Comparison of ENCODE assay signal across 9 cellular contexts in genomic region chr11:96207459-96208449, GRCh38.
DNase-seq lines count a peak whose midpoint lies in the region; ATAC-seq, FAIRE-seq and TF ChIP-seq lines count a peak whose summit lies in the region.
"Had no signal": no experiment of that assay in that cellular context is flagged by ENCODE, and none has a peak within 500 bp of the region (broad histone marks: within the 10 kb centered on the region; RNA-seq: fewer than 3 reads in every experiment).

No MANE protein-coding gene starts in this region.

- H3K36me3 ChIP-seq in GM12878 (ENCODE audit: control insufficient read depth in 2 of 2, insufficient read depth in 2 of 2, low read length in 1 of 2), result peaks cover 0 to 2% of the 10 kb centered on the region in 2 experiments; a peak in 1 of 4 replicates

- TF ChIP-seq CTCF in GM12878 (IDR thresholded peaks at IDR 0.05 in 2 of 3, conservative IDR thresholded peaks at IDR 0.05 in 1 of 3; ENCODE audit: control insufficient read depth in 2 of 3, extremely low read depth in 1 of 3, insufficient read depth in 1 of 3, low read depth in 3 of 3, low read length in 3 of 3), result no peak
- no peak for TF ChIP-seq CTCF in natural killer cell (IDR thresholded peaks at IDR 0.05)

- intact Hi-C loops in GM12878 (cut with micrococcal nuclease; ENCODE audit: unreplicated experiment), result no loop called here
- intact Hi-C loops in natural killer cell (cut with micrococcal nuclease), result loop anchor here (5.0 kb wide), 1 partner anchor 130 kb away; no protein-coding TSS in a partner anchor

- no peak overlapping the region for H3K9ac ChIP-seq in GM12878 (ENCODE audit: control insufficient read depth, insufficient read depth, low read length)

- POLR2A ChIA-PET in GM12878 (lab: Charles Lee), result interaction anchor here (0.9 kb wide), 1 partner anchor 13 kb away, joined by 5 read pairs; no protein-coding TSS in a partner anchor

- no peaks in the 10 kb centered on the region for H3K27me3 ChIP-seq in GM12878 (replicated peaks in 1 of 2; ENCODE audit: control insufficient read depth in 2 of 2, insufficient read depth in 2 of 2, low read length in 1 of 2)

- peaks cover 7% of the 10 kb centered on the region for H3K79me2 ChIP-seq in GM12878 (ENCODE audit: control insufficient read depth, insufficient read depth, low read length)

- DNase-seq in DMS153 (lab: John Stamatoyannopoulos, UW) (peak; percentile 58), Kasumi-1 (lab: John Stamatoyannopoulos, UW) (peak; percentile 37 to 55), GM12878 (ENCODE audit: low read depth, low spot score) (no peak), natural killer cell (no peak), epidermal melanocyte (ENCODE audit: insufficient read length, low spot score) (no peak), NCI-H1105 (lab: John Stamatoyannopoulos, UW) (no peak)

- H3K4me2 ChIP-seq in GM12878 (ENCODE audit: control insufficient read depth, insufficient read depth), result no peak overlapping the region

- no peaks in the 10 kb centered on the region for H4K20me1 ChIP-seq in GM12878 (ENCODE audit: control insufficient read depth, insufficient read depth)

- no peak overlapping the region for H2AFZ ChIP-seq in GM12878 (ENCODE audit: control insufficient read depth, low read depth, low read length)

- FAIRE-seq in GM12878 (lab: Jason Lieb, UNC), result peak; percentile 78
- FAIRE-seq: H1 had no signal

- RAD21 ChIA-PET in GM12878 (lab: Charles Lee; ENCODE audit: unreplicated experiment), result interaction anchor here (1.0 kb wide), 2 partner anchors 9 to 134 kb away, joined by 3 read pairs; no protein-coding TSS in a partner anchor

- ATAC-seq in GM12878, result peak; percentile 48
- peak; percentile 19 to 45 (median 36) for ATAC-seq in natural killer cell
- no peak for ATAC-seq in HG02870 (IDR thresholded peaks at IDR 0.05; ENCODE audit: unreplicated experiment)
- no peak for ATAC-seq in HG03457 (IDR thresholded peaks at IDR 0.05; ENCODE audit: unreplicated experiment)

- TF ChIP-seq EP300 in GM12878 (IDR thresholded peaks at IDR 0.05; ENCODE audit: borderline replicate concordance in 1 of 2, control insufficient read depth in 1 of 2, low read depth in 2 of 2, low read length in 2 of 2), result no peak

- no peak overlapping the region for H3K27ac ChIP-seq in GM12878 (ENCODE audit: control insufficient read depth, insufficient read depth)

- in situ Hi-C loops in GM12878 (cut with MboI), result no loop called here

- no peak for TF ChIP-seq RAD21 in GM12878 (IDR thresholded peaks at IDR 0.05; ENCODE audit: insufficient read depth, low read depth, low read length)

- no peak overlapping the region for H3K4me3 ChIP-seq in GM12878

- peak overlapping the region; percentile 77 for H3K4me3 Mint-ChIP-seq in natural killer cell

- H3K27ac Mint-ChIP-seq in natural killer cell, result peak overlapping the region; percentile 79 to 89

- CTCF ChIA-PET in GM12878 (lab: Yijun Ruan, JAX), result no interaction called here

- H3K27me3 Mint-ChIP-seq in natural killer cell (ENCODE audit: low read depth in 2 of 2), result no peaks in the 10 kb centered on the region

- WGBS in GM12878 (ENCODE audit: insufficient coverage, insufficient replicate concordance, low lambda C conversion rate, missing lambda C conversion rate), result 28% methylated on average over 5 of the region's 5 CpGs

- no TSS peak for BruUV-seq in GM12878 (replicated peaks; lab: Mats Ljungman, UMichigan)

- H3K4me1 ChIP-seq in GM12878 (ENCODE audit: control insufficient read depth, insufficient read depth, low read length), result peaks cover 8% of the 10 kb centered on the region

- no peaks in the 10 kb centered on the region for H3K9me3 ChIP-seq in GM12878 (replicated peaks; ENCODE audit: control insufficient read depth, insufficient read depth, low read length)

- H3K36me3 Mint-ChIP-seq in natural killer cell, result no peaks in the 10 kb centered on the region

- SMC1A ChIA-PET in GM12878 (lab: Charles Lee; ENCODE audit: uncharacterized antibody, unreplicated experiment), result interaction anchor here (1.2 to 1.6 kb wide), 3 partner anchors 9 to 22 kb away, joined by 3 to 5 read pairs (median 4); no protein-coding TSS in a partner anchor

- no peaks in the 10 kb centered on the region for H3K9me3 Mint-ChIP-seq in natural killer cell

- peaks cover 62% of the 10 kb centered on the region in 2 donors for H3K4me1 Mint-ChIP-seq in natural killer cell

- no peak for TF ChIP-seq POLR2A in GM12878 (IDR thresholded peaks at IDR 0.05; ENCODE audit: low read depth, low read length)

TF ChIP-seq in GM12878, 131 proteins besides CTCF, POLR2A, EP300 and RAD21:
- no peak for TF ChIP-seq SP1 (IDR thresholded peaks at IDR 0.05; ENCODE audit: low read depth, low read length)
- peak in 1 of 2 experiments; percentile 78; a peak in 1 of 4 replicates for TF ChIP-seq ETV6 (conservative IDR thresholded peaks at IDR 0.05 in 1 of 2, IDR thresholded peaks at IDR 0.05 in 1 of 2; ENCODE audit: borderline replicate concordance in 1 of 2, low read depth in 1 of 2)

Comparison
In these comparisons a context has a peak if more than half of its experiments do, and no peak if none do; other contexts are left out.
1. DNase-seq: peak in DMS153 (single experiment) and Kasumi-1 (2 of 2); none in GM12878 (single experiment), natural killer cell (single experiment), epidermal melanocyte (single experiment) and NCI-H1105 (single experiment).
2. ATAC-seq: peak in GM12878 (single experiment) and natural killer cell (3 of 3); none in HG02870 (single experiment) and HG03457 (single experiment).